15 cellular contexts compared by ENCODE assay signal in the genomic region with DNA sequence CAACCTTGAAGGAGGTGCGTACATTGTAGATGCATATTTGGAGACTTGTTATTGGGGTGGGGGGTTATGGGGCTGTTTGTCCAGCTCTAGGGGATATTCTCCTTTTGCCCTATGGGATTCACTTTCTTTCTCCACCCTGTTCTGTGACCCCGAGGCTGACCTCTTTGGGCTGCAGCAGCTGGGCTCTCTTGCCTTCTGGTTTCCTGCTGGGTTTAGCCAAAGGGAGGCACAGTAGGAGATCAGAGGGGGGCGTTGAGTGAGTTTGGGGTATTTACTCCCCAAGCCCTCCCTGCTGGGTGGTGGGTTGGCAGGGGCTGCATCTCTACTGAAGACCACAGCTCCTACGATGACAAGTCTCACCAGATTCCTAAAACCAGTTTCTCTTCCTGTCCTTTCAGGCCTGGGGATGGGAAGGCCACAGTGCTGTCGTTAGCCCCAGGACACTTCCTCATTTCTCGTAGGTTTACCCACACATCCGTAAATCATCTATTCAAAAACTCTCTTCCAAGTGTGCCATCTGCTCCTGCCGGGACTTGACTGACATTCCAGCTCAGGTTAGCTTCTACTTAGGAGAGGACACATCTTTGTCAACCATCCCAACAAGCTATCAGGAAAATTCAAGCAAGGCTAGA.
A peak's percentile ranks its signal among the peaks of the same experiment; 100 is the strongest.
DNase-seq lines count a peak whose midpoint lies in the region; ATAC-seq and TF ChIP-seq lines count a peak whose summit lies in the region.
"Had no signal": no experiment of that assay in that cellular context is flagged by ENCODE, and none has a peak within 500 bp of the region (broad histone marks: within the 10 kb centered on the region; RNA-seq: fewer than 3 reads in every experiment).

No MANE protein-coding gene starts in this region.

- no peak for TF ChIP-seq CTCF in AG04450 (IDR thresholded peaks at IDR 0.05; ENCODE audit: low read depth, low read length)
- no peak for TF ChIP-seq CTCF in NB4 (IDR thresholded peaks at IDR 0.05; ENCODE audit: low read depth, low read length)
- TF ChIP-seq CTCF in MCF 10A (IDR thresholded peaks at IDR 0.05; ENCODE audit: unreplicated experiment) = no peak
- TF ChIP-seq CTCF in uterus (IDR thresholded peaks at IDR 0.05) = no peak
- no peak for TF ChIP-seq CTCF in gastroesophageal sphincter (IDR thresholded peaks at IDR 0.05)

- H3K4me1 Mint-ChIP-seq in MCF 10A (ENCODE audit: insufficient read depth, unreplicated experiment) = peaks cover 33% of the 10 kb centered on the region
- H3K4me1 Mint-ChIP-seq in CD8-positive, alpha-beta memory T cell = no peaks in the 10 kb centered on the region

- no peaks in the 10 kb centered on the region; the same call in 1 of the 2 replicates for H3K9me3 ChIP-seq in AG04450 (ENCODE audit: control insufficient read depth, insufficient read depth, low read length)
- H3K9me3 ChIP-seq in uterus = no peaks in the 10 kb centered on the region
- H3K9me3 ChIP-seq in CD8-positive, alpha-beta memory T cell (ENCODE audit: low read length) = no peaks in the 10 kb centered on the region
- no peaks in the 10 kb centered on the region for H3K9me3 ChIP-seq in gastroesophageal sphincter
- H3K9me3 ChIP-seq: neutrophil had no signal

- H3K36me3 ChIP-seq in uterus = no peaks in the 10 kb centered on the region
- no peaks in the 10 kb centered on the region for H3K36me3 ChIP-seq in CD8-positive, alpha-beta memory T cell (ENCODE audit: insufficient read depth, low read length)
- H3K36me3 ChIP-seq in gastroesophageal sphincter = no peaks in the 10 kb centered on the region
- H3K36me3 ChIP-seq: neutrophil had no signal

- peak overlapping the region; percentile 78 for H3K27ac Mint-ChIP-seq in MCF 10A (ENCODE audit: low read depth, unreplicated experiment)
- no peak overlapping the region for H3K27ac Mint-ChIP-seq in CD8-positive, alpha-beta memory T cell
- H3K27ac Mint-ChIP-seq: activated T-cell treated with anti-CD3 and anti-CD28 coated beads, Interleukin-2, amount 50 U/mL, for 72 hours had no signal

- H3K4me1 ChIP-seq in uterus = no peaks in the 10 kb centered on the region
- H3K4me1 ChIP-seq in CD8-positive, alpha-beta memory T cell (ENCODE audit: insufficient read depth, low read length) = no peaks in the 10 kb centered on the region
- H3K4me1 ChIP-seq in gastroesophageal sphincter = no peaks in the 10 kb centered on the region

- CTCF ChIA-PET in AG04450 (lab: Charles Lee) (interaction anchor here (0.9 to 1.1 kb wide), 2 partner anchors 11 to 50 kb away, joined by 3 read pairs; no protein-coding TSS in a partner anchor), MCF 10A (lab: Yijun Ruan, JAX) (no interaction called here)
- CTCF ChIA-PET in CD8-positive, alpha-beta memory T cell (lab: Charles Lee) = no interaction called here

- H3K4me3 ChIP-seq in AG04450 (ENCODE audit: low read depth, low read length) = no peak overlapping the region
- no peak overlapping the region for H3K4me3 ChIP-seq in NB4 (ENCODE audit: low read depth, low read length)
- no peak overlapping the region for H3K4me3 ChIP-seq in uterus
- no peak overlapping the region for H3K4me3 ChIP-seq in CD8-positive, alpha-beta memory T cell (ENCODE audit: low read length)
- no peak overlapping the region for H3K4me3 ChIP-seq in gastroesophageal sphincter

- H3K27ac ChIP-seq in AG04450 (ENCODE audit: low read depth, low read length) = peak overlapping the region; percentile 80
- no peak overlapping the region for H3K27ac ChIP-seq in uterus
- no peak overlapping the region for H3K27ac ChIP-seq in CD8-positive, alpha-beta memory T cell (ENCODE audit: low read depth, low read length)
- no peak overlapping the region for H3K27ac ChIP-seq in gastroesophageal sphincter
- H3K27ac ChIP-seq: neutrophil had no signal

- H3K27me3 Mint-ChIP-seq in MCF 10A (ENCODE audit: insufficient read depth, unreplicated experiment) = no peaks in the 10 kb centered on the region
- peaks cover 4 to 31% of the 10 kb centered on the region in 2 donors for H3K27me3 Mint-ChIP-seq in CD8-positive, alpha-beta memory T cell

- intact Hi-C loops in MCF 10A (cut with micrococcal nuclease) (no loop called here), uterus (cut with DNase I; ENCODE audit: low total_unique reads) (no loop called here)

- H3K27me3 ChIP-seq in AG04450 (ENCODE audit: control insufficient read depth, insufficient read depth, low read length) = no peaks in the 10 kb centered on the region
- H3K27me3 ChIP-seq in uterus = no peaks in the 10 kb centered on the region
- peaks cover 6% of the 10 kb centered on the region for H3K27me3 ChIP-seq in CD8-positive, alpha-beta memory T cell (ENCODE audit: insufficient read depth, low read length, poor library complexity, severe bottlenecking)
- no peaks in the 10 kb centered on the region for H3K27me3 ChIP-seq in gastroesophageal sphincter
- H3K27me3 ChIP-seq: neutrophil had no signal

- ATAC-seq in gastroesophageal sphincter = no peak
- ATAC-seq: activated T-cell treated with anti-CD3 and anti-CD28 coated beads, Interleukin-2, amount 50 U/mL, for 72 hours had no signal

- no peaks in the 10 kb centered on the region for H3K9me3 Mint-ChIP-seq in MCF 10A (ENCODE audit: unreplicated experiment)
- H3K9me3 Mint-ChIP-seq in CD8-positive, alpha-beta memory T cell = no peaks in the 10 kb centered on the region
- H3K9me3 Mint-ChIP-seq: activated T-cell treated with anti-CD3 and anti-CD28 coated beads, Interleukin-2, amount 50 U/mL, for 72 hours had no signal

- no TSS peak for BruUV-seq in MCF 10A (replicated peaks; lab: Mats Ljungman, UMichigan)

- H3K4me3 Mint-ChIP-seq in MCF 10A (ENCODE audit: unreplicated experiment) = no peak overlapping the region
- H3K4me3 Mint-ChIP-seq in CD8-positive, alpha-beta memory T cell = no peak overlapping the region
- H3K4me3 Mint-ChIP-seq: activated T-cell treated with anti-CD3 and anti-CD28 coated beads, Interleukin-2, amount 50 U/mL, for 72 hours had no signal

- POLR2A ChIA-PET in AG04450 (lab: Yijun Ruan, JAX) (interaction anchor here (0.6 to 1.4 kb wide), 3 partner anchors 9 to 50 kb away, joined by 3 to 5 read pairs (median 3); no protein-coding TSS in a partner anchor), MCF 10A (lab: Yijun Ruan, JAX) (interaction anchor here (1.0 to 1.6 kb wide), 2 partner anchors 8 to 21 kb away, joined by 3 to 4 read pairs; no protein-coding TSS in a partner anchor)
- POLR2A ChIA-PET in CD8-positive, alpha-beta memory T cell (lab: Charles Lee) = no interaction called here

- DNase-seq in AG04450 (ENCODE audit: low read depth, low spot score) (no peak), NB4 (ENCODE audit: low read depth) (peak; percentile 14), MCF 10A (ENCODE audit: unreplicated experiment) (no peak), myocyte (ENCODE audit: low read depth) (peak; percentile 36), uterus (no peak), NCI-H1092 (lab: John Stamatoyannopoulos, UW) (no peak)
- DNase-seq in CD8-positive, alpha-beta memory T cell = no peak
- DNase-seq: activated CD4-positive, alpha-beta T cell treated with anti-CD3 and anti-CD28 coated beads, Interleukin-2, amount 50 U/mL, for 4 hours; activated T-cell treated with anti-CD3 and anti-CD28 coated beads, Interleukin-2, amount 50 U/mL, for 72 hours; NCI-H187; NCI-H526; RPMI8226; stimulated activated naive CD4-positive, alpha-beta T cell had no signal

- TF ChIP-seq EP300 in gastroesophageal sphincter (IDR thresholded peaks at IDR 0.05) = no peak

- H3K36me3 Mint-ChIP-seq in MCF 10A (ENCODE audit: insufficient read depth, unreplicated experiment) = peaks cover 14% of the 10 kb centered on the region
- no peaks in the 10 kb centered on the region for H3K36me3 Mint-ChIP-seq in CD8-positive, alpha-beta memory T cell

- TF ChIP-seq POLR2A in NB4 (IDR thresholded peaks at IDR 0.05; ENCODE audit: extremely low read depth, insufficient read length) (no peak), uterus (IDR thresholded peaks at IDR 0.05) (no peak), gastroesophageal sphincter (IDR thresholded peaks at IDR 0.05) (no peak)

- 68 to 88% methylated on average over 4 to 7 of the region's 8 CpGs for WGBS in gastroesophageal sphincter (ENCODE audit: low coverage in 1 of 2), 2 donors

Comparison
In these comparisons a context has a peak if more than half of its experiments do, and no peak if none do; other contexts are left out.
1. DNase-seq: peak in NB4 (single experiment) and myocyte (single experiment); none in AG04450 (single experiment), MCF 10A (single experiment), uterus (0 of 2), CD8-positive, alpha-beta memory T cell (0 of 5) and NCI-H1092 (single experiment).